14 cellular contexts compared by ENCODE assay signal in the genomic region with DNA sequence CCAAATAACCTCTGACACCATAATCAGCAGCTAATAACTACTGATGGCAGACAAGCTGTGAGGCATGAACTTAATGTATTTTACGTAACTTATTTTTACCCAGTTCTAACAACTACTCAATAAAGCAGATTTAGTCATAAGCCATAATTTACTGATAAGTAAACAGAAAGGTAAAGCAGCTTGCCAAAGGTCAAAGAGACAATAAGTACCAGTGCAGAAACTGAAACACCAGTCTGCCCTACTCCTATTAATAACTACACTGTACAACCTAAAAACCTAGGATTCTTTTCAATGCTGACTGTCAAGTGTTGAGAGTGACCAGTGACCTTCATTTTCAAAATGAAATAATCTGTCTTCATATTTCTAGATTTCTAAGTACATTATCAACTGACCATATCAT.
"Had no signal": no experiment of that assay in that cellular context is flagged by ENCODE, and none has a peak within 500 bp of the region (broad histone marks: within the 10 kb centered on the region; RNA-seq: fewer than 3 reads in every experiment).

No MANE protein-coding gene starts in this region.

- H3K36me3 ChIP-seq: colonic mucosa had no signal

- H3K4me1 ChIP-seq: ascending aorta, colonic mucosa, transverse colon had no signal

- DNase-seq: activated CD4-positive, alpha-beta memory T cell treated with anti-CD3 and anti-CD28 coated beads for 36 hours; activated CD4-positive, alpha-beta T cell treated with anti-CD3 and anti-CD28 coated beads for 1 hour; activated naive CD4-positive, alpha-beta T cell; colonic mucosa; effector CD8-positive, alpha-beta T cell; naive thymus-derived CD4-positive, alpha-beta T cell; stimulated activated CD4-positive, alpha-beta T cell treated with anti-CD3 and anti-CD28 coated beads, Interleukin-12 subunit alpha, Interleukin-12 subunit beta, amount 100 ng/mL, for 4 hours; stimulated activated naive CD4-positive, alpha-beta T cell; substantia nigra; SW 1271; T-helper 9 cell; transverse colon had no signal

- ATAC-seq: naive thymus-derived CD4-positive, alpha-beta T cell; sciatic nerve had no signal

- H3K27ac ChIP-seq: ascending aorta, colonic mucosa, transverse colon had no signal

- H3K27me3 ChIP-seq: ascending aorta, colonic mucosa, transverse colon had no signal

- H3K9me3 ChIP-seq: ascending aorta, colonic mucosa, transverse colon had no signal

- H3K4me3 ChIP-seq: ascending aorta, colonic mucosa, transverse colon had no signal
